In the genomic region with DNA sequence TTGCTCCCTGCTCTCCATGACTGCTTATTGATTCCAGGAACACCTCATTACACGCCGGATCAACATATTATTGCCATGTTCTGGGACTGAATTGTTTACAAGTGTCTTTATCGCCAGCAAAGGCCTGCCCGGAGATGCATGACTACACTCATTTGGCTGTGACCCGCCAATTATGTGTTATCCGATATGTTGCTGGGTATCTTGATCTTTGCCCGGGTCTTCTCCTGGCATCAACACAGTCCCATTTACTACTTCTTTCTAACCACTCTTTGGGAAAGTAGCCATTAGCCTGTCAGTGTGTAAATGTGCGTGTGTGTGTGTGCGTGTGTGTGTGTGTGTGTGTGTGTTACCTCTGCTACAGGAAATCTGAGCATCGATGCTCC, we compare ENCODE assay signal across 1 cellular context.
A peak's percentile ranks its signal among the peaks of the same experiment; 100 is the strongest.
TF ChIP-seq lines count a peak whose summit lies in the region.

No MANE protein-coding gene starts in this region.

TF ChIP-seq in HEK293, 187 proteins besides CTCF, POLR2A, EP300 and RAD21 (continued from another document and continues in another):
- TF ChIP-seq ZNF433 (tag by site-specific recombination; IDR thresholded peaks at IDR 0.05; ENCODE audit: low read depth): no peak
- TF ChIP-seq ZBTB7A (tag by site-specific recombination; IDR thresholded peaks at IDR 0.05; ENCODE audit: low read depth): no peak
- TF ChIP-seq ZNF140 (tag by site-specific recombination; IDR thresholded peaks at IDR 0.05): no peak
- no peak for TF ChIP-seq ZNF214 (tag by site-specific recombination; IDR thresholded peaks at IDR 0.05; ENCODE audit: borderline replicate concordance)
- no peak for TF ChIP-seq ZNF174 (tag by site-specific recombination; IDR thresholded peaks at IDR 0.05)
- no peak for TF ChIP-seq KLF7 (tag by site-specific recombination; IDR thresholded peaks at IDR 0.05; ENCODE audit: borderline replicate concordance)
- TF ChIP-seq ZNF394 (tag by site-specific recombination; IDR thresholded peaks at IDR 0.05; ENCODE audit: borderline replicate concordance): 0 out of 2 replicates have a peak, but pooled peaks have one; percentile 25
- TF ChIP-seq KLF8 (tag by site-specific recombination; IDR thresholded peaks at IDR 0.05): peak; percentile 35; the same call in 1 of the 2 replicates
- no peak for TF ChIP-seq ZBTB1 (tag by site-specific recombination; IDR thresholded peaks at IDR 0.05)
- TF ChIP-seq ZNF677 (tag by site-specific recombination; IDR thresholded peaks at IDR 0.05): no peak
- no peak for TF ChIP-seq GLIS2 (tag by site-specific recombination; IDR thresholded peaks at IDR 0.05)
- TF ChIP-seq ZNF610 (tag by site-specific recombination; IDR thresholded peaks at IDR 0.05; ENCODE audit: borderline replicate concordance): no peak
- no peak for TF ChIP-seq SP2 (tag by site-specific recombination; IDR thresholded peaks at IDR 0.05)
- TF ChIP-seq ZNF629 (tag by site-specific recombination; IDR thresholded peaks at IDR 0.05): peak; percentile 45; the same call in 1 of the 2 replicates
- no peak for TF ChIP-seq ZNF626 (tag by site-specific recombination; IDR thresholded peaks at IDR 0.05)
- TF ChIP-seq RBAK (tag by site-specific recombination; IDR thresholded peaks at IDR 0.05): no peak
- TF ChIP-seq OSR2 (tag by site-specific recombination; IDR thresholded peaks at IDR 0.05): peak; percentile 14; the same call in 1 of the 2 replicates
- TF ChIP-seq ZFP37 (tag by site-specific recombination; IDR thresholded peaks at IDR 0.05): no peak
- TF ChIP-seq ZNF621 (tag by site-specific recombination; IDR thresholded peaks at IDR 0.05): no peak
- TF ChIP-seq ZNF561 (tag by site-specific recombination; IDR thresholded peaks at IDR 0.05; ENCODE audit: borderline replicate concordance): no peak
- no peak for TF ChIP-seq ZNF426 (tag by site-specific recombination; IDR thresholded peaks at IDR 0.05)
- no peak for TF ChIP-seq MYNN (tag by site-specific recombination; IDR thresholded peaks at IDR 0.05; ENCODE audit: borderline replicate concordance)
- TF ChIP-seq, protein P1, sequence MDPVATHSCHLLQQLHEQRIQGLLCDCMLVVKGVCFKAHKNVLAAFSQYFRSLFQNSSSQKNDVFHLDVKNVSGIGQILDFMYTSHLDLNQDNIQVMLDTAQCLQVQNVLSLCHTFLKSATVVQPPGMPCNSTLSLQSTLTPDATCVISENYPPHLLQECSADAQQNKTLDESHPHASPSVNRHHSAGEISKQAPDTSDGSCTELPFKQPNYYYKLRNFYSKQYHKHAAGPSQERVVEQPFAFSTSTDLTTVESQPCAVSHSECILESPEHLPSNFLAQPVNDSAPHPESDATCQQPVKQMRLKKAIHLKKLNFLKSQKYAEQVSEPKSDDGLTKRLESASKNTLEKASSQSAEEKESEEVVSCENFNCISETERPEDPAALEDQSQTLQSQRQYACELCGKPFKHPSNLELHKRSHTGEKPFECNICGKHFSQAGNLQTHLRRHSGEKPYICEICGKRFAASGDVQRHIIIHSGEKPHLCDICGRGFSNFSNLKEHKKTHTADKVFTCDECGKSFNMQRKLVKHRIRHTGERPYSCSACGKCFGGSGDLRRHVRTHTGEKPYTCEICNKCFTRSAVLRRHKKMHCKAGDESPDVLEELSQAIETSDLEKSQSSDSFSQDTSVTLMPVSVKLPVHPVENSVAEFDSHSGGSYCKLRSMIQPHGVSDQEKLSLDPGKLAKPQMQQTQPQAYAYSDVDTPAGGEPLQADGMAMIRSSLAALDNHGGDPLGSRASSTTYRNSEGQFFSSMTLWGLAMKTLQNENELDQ (tag by site-specific recombination; IDR thresholded peaks at IDR 0.05; ENCODE audit: low read depth): no peak
- no peak; the same call in 1 of the 2 replicates for TF ChIP-seq ZNF24 (tag by site-specific recombination; IDR thresholded peaks at IDR 0.05)
- no peak; the same call in 1 of the 2 replicates for TF ChIP-seq ZNF391 (tag by site-specific recombination; IDR thresholded peaks at IDR 0.05; ENCODE audit: borderline replicate concordance, low read depth)
- no peak for TF ChIP-seq HOXA7 (CRISPR knock-in tag; IDR thresholded peaks at IDR 0.05; ENCODE audit: borderline replicate concordance)
- TF ChIP-seq, protein P2, sequence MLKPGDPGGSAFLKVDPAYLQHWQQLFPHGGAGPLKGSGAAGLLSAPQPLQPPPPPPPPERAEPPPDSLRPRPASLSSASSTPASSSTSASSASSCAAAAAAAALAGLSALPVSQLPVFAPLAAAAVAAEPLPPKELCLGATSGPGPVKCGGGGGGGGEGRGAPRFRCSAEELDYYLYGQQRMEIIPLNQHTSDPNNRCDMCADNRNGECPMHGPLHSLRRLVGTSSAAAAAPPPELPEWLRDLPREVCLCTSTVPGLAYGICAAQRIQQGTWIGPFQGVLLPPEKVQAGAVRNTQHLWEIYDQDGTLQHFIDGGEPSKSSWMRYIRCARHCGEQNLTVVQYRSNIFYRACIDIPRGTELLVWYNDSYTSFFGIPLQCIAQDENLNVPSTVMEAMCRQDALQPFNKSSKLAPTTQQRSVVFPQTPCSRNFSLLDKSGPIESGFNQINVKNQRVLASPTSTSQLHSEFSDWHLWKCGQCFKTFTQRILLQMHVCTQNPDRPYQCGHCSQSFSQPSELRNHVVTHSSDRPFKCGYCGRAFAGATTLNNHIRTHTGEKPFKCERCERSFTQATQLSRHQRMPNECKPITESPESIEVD (tag by site-specific recombination; IDR thresholded peaks at IDR 0.05): no peak
- TF ChIP-seq ZNF2 (tag by site-specific recombination; IDR thresholded peaks at IDR 0.05): no peak
- no peak for TF ChIP-seq ZNF707 (tag by site-specific recombination; IDR thresholded peaks at IDR 0.05)
- TF ChIP-seq, protein P3, sequence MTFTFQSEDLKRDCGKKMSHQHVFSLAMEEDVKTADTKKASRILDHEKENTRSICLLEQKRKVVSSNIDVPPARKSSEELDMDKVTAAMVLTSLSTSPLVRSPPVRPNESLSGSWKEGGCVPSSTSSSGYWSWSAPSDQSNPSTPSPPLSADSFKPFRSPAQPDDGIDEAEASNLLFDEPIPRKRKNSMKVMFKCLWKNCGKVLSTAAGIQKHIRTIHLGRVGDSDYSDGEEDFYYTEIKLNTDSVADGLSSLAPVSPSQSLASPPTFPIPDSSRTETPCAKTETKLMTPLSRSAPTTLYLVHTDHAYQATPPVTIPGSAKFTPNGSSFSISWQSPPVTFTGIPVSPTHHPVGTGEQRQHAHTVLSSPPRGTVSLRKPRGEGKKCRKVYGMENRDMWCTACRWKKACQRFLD (tag by site-specific recombination; IDR thresholded peaks at IDR 0.05): no peak
- TF ChIP-seq ZNF10 (tag by site-specific recombination; IDR thresholded peaks at IDR 0.05): no peak
- TF ChIP-seq ZBTB17 (tag by site-specific recombination; IDR thresholded peaks at IDR 0.05): 0 out of 2 replicates have a peak, but pooled peaks have one; percentile 13
- TF ChIP-seq, protein P4, sequence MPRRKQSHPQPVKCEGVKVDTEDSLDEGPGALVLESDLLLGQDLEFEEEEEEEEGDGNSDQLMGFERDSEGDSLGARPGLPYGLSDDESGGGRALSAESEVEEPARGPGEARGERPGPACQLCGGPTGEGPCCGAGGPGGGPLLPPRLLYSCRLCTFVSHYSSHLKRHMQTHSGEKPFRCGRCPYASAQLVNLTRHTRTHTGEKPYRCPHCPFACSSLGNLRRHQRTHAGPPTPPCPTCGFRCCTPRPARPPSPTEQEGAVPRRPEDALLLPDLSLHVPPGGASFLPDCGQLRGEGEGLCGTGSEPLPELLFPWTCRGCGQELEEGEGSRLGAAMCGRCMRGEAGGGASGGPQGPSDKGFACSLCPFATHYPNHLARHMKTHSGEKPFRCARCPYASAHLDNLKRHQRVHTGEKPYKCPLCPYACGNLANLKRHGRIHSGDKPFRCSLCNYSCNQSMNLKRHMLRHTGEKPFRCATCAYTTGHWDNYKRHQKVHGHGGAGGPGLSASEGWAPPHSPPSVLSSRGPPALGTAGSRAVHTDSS (tag by site-specific recombination; IDR thresholded peaks at IDR 0.05): no peak
- TF ChIP-seq, protein P5, sequence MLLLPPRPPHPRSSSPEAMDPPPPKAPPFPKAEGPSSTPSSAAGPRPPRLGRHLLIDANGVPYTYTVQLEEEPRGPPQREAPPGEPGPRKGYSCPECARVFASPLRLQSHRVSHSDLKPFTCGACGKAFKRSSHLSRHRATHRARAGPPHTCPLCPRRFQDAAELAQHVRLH (tag by site-specific recombination; IDR thresholded peaks at IDR 0.05): no peak
- no peak for TF ChIP-seq KLF10 (tag by site-specific recombination; IDR thresholded peaks at IDR 0.05)
- TF ChIP-seq SETDB1 (IDR thresholded peaks at IDR 0.05; ENCODE audit: insufficient read length, low read length): no peak
- TF ChIP-seq ZNF133 (tag by site-specific recombination; IDR thresholded peaks at IDR 0.05): peak; percentile 62
- TF ChIP-seq, protein P6, sequence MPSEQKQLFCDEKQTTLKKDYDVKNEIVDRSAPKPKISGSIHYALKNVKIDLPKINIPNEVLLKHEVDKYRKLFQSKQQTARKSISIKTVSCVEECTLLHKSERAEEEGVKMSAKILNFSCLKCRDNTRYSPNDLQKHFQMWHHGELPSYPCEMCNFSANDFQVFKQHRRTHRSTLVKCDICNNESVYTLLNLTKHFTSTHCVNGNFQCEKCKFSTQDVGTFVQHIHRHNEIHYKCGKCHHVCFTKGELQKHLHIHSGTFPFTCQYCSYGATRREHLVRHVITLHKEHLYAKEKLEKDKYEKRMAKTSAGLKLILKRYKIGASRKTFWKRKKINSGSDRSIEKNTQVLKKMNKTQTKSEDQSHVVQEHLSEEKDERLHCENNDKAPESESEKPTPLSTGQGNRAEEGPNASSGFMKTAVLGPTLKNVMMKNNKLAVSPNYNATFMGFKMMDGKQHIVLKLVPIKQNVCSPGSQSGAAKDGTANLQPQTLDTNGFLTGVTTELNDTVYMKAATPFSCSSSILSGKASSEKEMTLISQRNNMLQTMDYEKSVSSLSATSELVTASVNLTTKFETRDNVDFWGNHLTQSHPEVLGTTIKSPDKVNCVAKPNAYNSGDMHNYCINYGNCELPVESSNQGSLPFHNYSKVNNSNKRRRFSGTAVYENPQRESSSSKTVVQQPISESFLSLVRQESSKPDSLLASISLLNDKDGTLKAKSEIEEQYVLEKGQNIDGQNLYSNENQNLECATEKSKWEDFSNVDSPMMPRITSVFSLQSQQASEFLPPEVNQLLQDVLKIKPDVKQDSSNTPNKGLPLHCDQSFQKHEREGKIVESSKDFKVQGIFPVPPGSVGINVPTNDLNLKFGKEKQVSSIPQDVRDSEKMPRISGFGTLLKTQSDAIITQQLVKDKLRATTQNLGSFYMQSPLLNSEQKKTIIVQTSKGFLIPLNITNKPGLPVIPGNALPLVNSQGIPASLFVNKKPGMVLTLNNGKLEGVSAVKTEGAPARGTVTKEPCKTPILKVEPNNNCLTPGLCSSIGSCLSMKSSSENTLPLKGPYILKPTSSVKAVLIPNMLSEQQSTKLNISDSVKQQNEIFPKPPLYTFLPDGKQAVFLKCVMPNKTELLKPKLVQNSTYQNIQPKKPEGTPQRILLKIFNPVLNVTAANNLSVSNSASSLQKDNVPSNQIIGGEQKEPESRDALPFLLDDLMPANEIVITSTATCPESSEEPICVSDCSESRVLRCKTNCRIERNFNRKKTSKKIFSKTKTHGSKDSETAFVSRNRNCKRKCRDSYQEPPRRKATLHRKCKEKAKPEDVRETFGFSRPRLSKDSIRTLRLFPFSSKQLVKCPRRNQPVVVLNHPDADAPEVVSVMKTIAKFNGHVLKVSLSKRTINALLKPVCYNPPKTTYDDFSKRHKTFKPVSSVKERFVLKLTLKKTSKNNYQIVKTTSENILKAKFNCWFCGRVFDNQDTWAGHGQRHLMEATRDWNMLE (tag by site-specific recombination; conservative IDR thresholded peaks at IDR 0.05; ENCODE audit: low read depth): no peak
- no peak for TF ChIP-seq ZNF555 (tag by site-specific recombination; conservative IDR thresholded peaks at IDR 0.05)
- TF ChIP-seq ZNF211 (tag by site-specific recombination; IDR thresholded peaks at IDR 0.05; ENCODE audit: low read depth): no peak
- TF ChIP-seq, protein P7, sequence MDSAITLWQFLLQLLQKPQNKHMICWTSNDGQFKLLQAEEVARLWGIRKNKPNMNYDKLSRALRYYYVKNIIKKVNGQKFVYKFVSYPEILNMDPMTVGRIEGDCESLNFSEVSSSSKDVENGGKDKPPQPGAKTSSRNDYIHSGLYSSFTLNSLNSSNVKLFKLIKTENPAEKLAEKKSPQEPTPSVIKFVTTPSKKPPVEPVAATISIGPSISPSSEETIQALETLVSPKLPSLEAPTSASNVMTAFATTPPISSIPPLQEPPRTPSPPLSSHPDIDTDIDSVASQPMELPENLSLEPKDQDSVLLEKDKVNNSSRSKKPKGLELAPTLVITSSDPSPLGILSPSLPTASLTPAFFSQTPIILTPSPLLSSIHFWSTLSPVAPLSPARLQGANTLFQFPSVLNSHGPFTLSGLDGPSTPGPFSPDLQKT (IDR thresholded peaks at IDR 0.05; ENCODE audit: borderline replicate concordance, low read depth, low read length): no peak
- no peak for TF ChIP-seq PRDM1 (tag by site-specific recombination; IDR thresholded peaks at IDR 0.05)
- TF ChIP-seq ZNF529 (tag by site-specific recombination; IDR thresholded peaks at IDR 0.05; ENCODE audit: insufficient replicate concordance): no peak
- no peak for TF ChIP-seq ZNF660 (tag by site-specific recombination; IDR thresholded peaks at IDR 0.05)
- TF ChIP-seq ZNF366 (tag by site-specific recombination; conservative IDR thresholded peaks at IDR 0.05): peak; percentile 72; the same call in 1 of the 2 replicates
- peak; percentile 54; the same call in 1 of the 2 replicates for TF ChIP-seq YY2 (tag by site-specific recombination; IDR thresholded peaks at IDR 0.05)
- TF ChIP-seq ZFHX2 (tag by site-specific recombination; conservative IDR thresholded peaks at IDR 0.05): no peak
- no peak for TF ChIP-seq ZNF544 (tag by site-specific recombination; IDR thresholded peaks at IDR 0.05)
- no peak for TF ChIP-seq ZSCAN23 (tag by site-specific recombination; IDR thresholded peaks at IDR 0.05)
- no peak for TF ChIP-seq ZFP69B (tag by site-specific recombination; IDR thresholded peaks at IDR 0.05)
- no peak for TF ChIP-seq WT1 (tag by site-specific recombination; IDR thresholded peaks at IDR 0.05)
- no peak for TF ChIP-seq ZBTB21 (tag by site-specific recombination; IDR thresholded peaks at IDR 0.05)
- TF ChIP-seq, protein P8, sequence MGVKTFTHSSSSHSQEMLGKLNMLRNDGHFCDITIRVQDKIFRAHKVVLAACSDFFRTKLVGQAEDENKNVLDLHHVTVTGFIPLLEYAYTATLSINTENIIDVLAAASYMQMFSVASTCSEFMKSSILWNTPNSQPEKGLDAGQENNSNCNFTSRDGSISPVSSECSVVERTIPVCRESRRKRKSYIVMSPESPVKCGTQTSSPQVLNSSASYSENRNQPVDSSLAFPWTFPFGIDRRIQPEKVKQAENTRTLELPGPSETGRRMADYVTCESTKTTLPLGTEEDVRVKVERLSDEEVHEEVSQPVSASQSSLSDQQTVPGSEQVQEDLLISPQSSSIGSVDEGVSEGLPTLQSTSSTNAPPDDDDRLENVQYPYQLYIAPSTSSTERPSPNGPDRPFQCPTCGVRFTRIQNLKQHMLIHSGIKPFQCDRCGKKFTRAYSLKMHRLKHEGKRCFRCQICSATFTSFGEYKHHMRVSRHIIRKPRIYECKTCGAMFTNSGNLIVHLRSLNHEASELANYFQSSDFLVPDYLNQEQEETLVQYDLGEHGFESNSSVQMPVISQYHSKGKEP (tag by site-specific recombination; IDR thresholded peaks at IDR 0.05): peak; percentile 80; the same call in 1 of the 2 replicates
- TF ChIP-seq ZNF791 (tag by site-specific recombination; IDR thresholded peaks at IDR 0.05): no peak
- peak; percentile 76 for TF ChIP-seq ZNF335 (tag by site-specific recombination; conservative IDR thresholded peaks at IDR 0.05)
- no peak for TF ChIP-seq ZNF664 (tag by site-specific recombination; IDR thresholded peaks at IDR 0.05)
- no peak for TF ChIP-seq ZFP3 (tag by site-specific recombination; IDR thresholded peaks at IDR 0.05; ENCODE audit: low read depth)
- no peak for TF ChIP-seq EGR2 (tag by site-specific recombination; IDR thresholded peaks at IDR 0.05; ENCODE audit: low read depth)
- no peak for TF ChIP-seq ZBTB8A (tag by site-specific recombination; IDR thresholded peaks at IDR 0.05)
